24 cellular contexts compared by ENCODE assay signal in genomic region chr14:53692451-53693330, GRCh38.
A peak's percentile ranks its signal among the peaks of the same experiment; 100 is the strongest.
DNase-seq lines count a peak whose midpoint lies in the region; ATAC-seq and TF ChIP-seq lines count a peak whose summit lies in the region.
"Had no signal": no experiment of that assay in that cellular context is flagged by ENCODE, and none has a peak within 500 bp of the region (broad histone marks: within the 10 kb centered on the region; RNA-seq: fewer than 3 reads in every experiment).

No MANE protein-coding gene starts in this region.

- no peaks in the 10 kb centered on the region for H3K27me3 Mint-ChIP-seq in stimulated activated naive CD8-positive, alpha-beta T cell treated with anti-CD3 and anti-CD28 coated beads, Interleukin-15, amount 100 ng/mL, for 72 hours
- no peaks in the 10 kb centered on the region for H3K27me3 Mint-ChIP-seq in type B pancreatic cell
- peaks cover 3% of the 10 kb centered on the region for H3K27me3 Mint-ChIP-seq in activated naive CD8-positive, alpha-beta T cell treated with anti-CD3 and anti-CD28 coated beads for 36 hours
- no peaks in the 10 kb centered on the region for H3K27me3 Mint-ChIP-seq in activated CD4-positive, alpha-beta memory T cell treated with anti-CD3 and anti-CD28 coated beads for 36 hours
- H3K27me3 Mint-ChIP-seq: CD4-positive, alpha-beta memory T cell; T-helper 17 cell had no signal

- no peaks in the 10 kb centered on the region for H3K4me1 Mint-ChIP-seq in stimulated activated naive CD8-positive, alpha-beta T cell treated with anti-CD3 and anti-CD28 coated beads, Interleukin-15, amount 100 ng/mL, for 72 hours
- H3K4me1 Mint-ChIP-seq in type B pancreatic cell (ENCODE audit: unreplicated experiment), result peaks cover 13% of the 10 kb centered on the region
- H3K4me1 Mint-ChIP-seq in activated naive CD8-positive, alpha-beta T cell treated with anti-CD3 and anti-CD28 coated beads for 36 hours, result no peaks in the 10 kb centered on the region
- no peaks in the 10 kb centered on the region for H3K4me1 Mint-ChIP-seq in activated CD4-positive, alpha-beta memory T cell treated with anti-CD3 and anti-CD28 coated beads for 36 hours (ENCODE audit: low read depth)
- H3K4me1 Mint-ChIP-seq: CD4-positive, alpha-beta memory T cell; T-helper 17 cell had no signal

- H3K4me3 Mint-ChIP-seq in stimulated activated naive CD8-positive, alpha-beta T cell treated with anti-CD3 and anti-CD28 coated beads, Interleukin-15, amount 100 ng/mL, for 72 hours, result no peak overlapping the region
- no peak overlapping the region for H3K4me3 Mint-ChIP-seq in type B pancreatic cell
- no peak overlapping the region for H3K4me3 Mint-ChIP-seq in activated naive CD8-positive, alpha-beta T cell treated with anti-CD3 and anti-CD28 coated beads for 36 hours
- no peak overlapping the region for H3K4me3 Mint-ChIP-seq in activated CD4-positive, alpha-beta memory T cell treated with anti-CD3 and anti-CD28 coated beads for 36 hours
- H3K4me3 Mint-ChIP-seq: CD4-positive, alpha-beta memory T cell; HFFc6; T-helper 17 cell had no signal

- intact Hi-C loops in activated CD4-positive, alpha-beta memory T cell treated with anti-CD3 and anti-CD28 coated beads for 36 hours (cut with micrococcal nuclease), result no loop called here

- H3K27ac Mint-ChIP-seq in stimulated activated naive CD8-positive, alpha-beta T cell treated with anti-CD3 and anti-CD28 coated beads, Interleukin-15, amount 100 ng/mL, for 72 hours, result peak overlapping the region; percentile 16 to 67
- no peak overlapping the region for H3K27ac Mint-ChIP-seq in type B pancreatic cell
- no peak overlapping the region for H3K27ac Mint-ChIP-seq in activated naive CD8-positive, alpha-beta T cell treated with anti-CD3 and anti-CD28 coated beads for 36 hours
- no peak overlapping the region for H3K27ac Mint-ChIP-seq in activated CD4-positive, alpha-beta memory T cell treated with anti-CD3 and anti-CD28 coated beads for 36 hours
- H3K27ac Mint-ChIP-seq: CD4-positive, alpha-beta memory T cell; HFFc6; T-helper 17 cell had no signal

- H3K36me3 ChIP-seq in SJCRH30, result no peaks in the 10 kb centered on the region
- H3K36me3 ChIP-seq: BLaER1 treated with 17β-estradiol and CSF1 and Interleukin-3, amounts not matched to agents 10 nM and 100 nM had no signal

- H3K36me3 Mint-ChIP-seq in type B pancreatic cell, result no peaks in the 10 kb centered on the region
- no peaks in the 10 kb centered on the region for H3K36me3 Mint-ChIP-seq in activated naive CD8-positive, alpha-beta T cell treated with anti-CD3 and anti-CD28 coated beads for 36 hours
- peaks cover 2% of the 10 kb centered on the region for H3K36me3 Mint-ChIP-seq in activated CD4-positive, alpha-beta memory T cell treated with anti-CD3 and anti-CD28 coated beads for 36 hours
- H3K36me3 Mint-ChIP-seq: CD4-positive, alpha-beta memory T cell had no signal

- peak; percentile 36 for DNase-seq in DMS79 treated with DMSO at 0.1 percent for 48 hours (lab: John Stamatoyannopoulos, UW)
- DNase-seq in DMS79 (lab: John Stamatoyannopoulos, UW), result no peak
- DNase-seq in stimulated activated naive CD8-positive, alpha-beta T cell treated with anti-CD3 and anti-CD28 coated beads, Interleukin-15, amount 100 ng/mL, for 72 hours, result no peak
- DNase-seq in stimulated activated naive CD8-positive, alpha-beta T cell treated with anti-CD3 and anti-CD28 coated beads, Interleukin-15, Interleukin-2, amounts not matched to agents 100 U/mL and 50 U/mL, for 24 hours, result no peak
- DNase-seq in SJCRH30, result peak; percentile 86 to 91
- no peak for DNase-seq in type B pancreatic cell (ENCODE audit: extremely low spot score, unreplicated experiment)
- no peak for DNase-seq in activated naive CD8-positive, alpha-beta T cell treated with anti-CD3 and anti-CD28 coated beads for 36 hours
- DNase-seq in activated CD4-positive, alpha-beta memory T cell treated with anti-CD3 and anti-CD28 coated beads for 36 hours, result no peak
- DNase-seq: 8988T; Caco-2; CD4-positive, alpha-beta memory T cell; DMS 273 treated with DMSO at 0.1 percent for 48 hours; GDM1; H7; HFFc6; Kasumi-1; NCI-H2081 treated with DMSO at 0.1 percent for 48 hours; NCI-H2227 treated with DMSO at 0.1 percent for 48 hours; NCI-H526; OCI-M1; SW 1271; T-helper 17 cell had no signal

- H3K9me3 Mint-ChIP-seq in stimulated activated naive CD8-positive, alpha-beta T cell treated with anti-CD3 and anti-CD28 coated beads, Interleukin-15, amount 100 ng/mL, for 72 hours, result peaks cover 0 to 7% of the 10 kb centered on the region in 2 donors
- H3K9me3 Mint-ChIP-seq in type B pancreatic cell, result no peaks in the 10 kb centered on the region
- H3K9me3 Mint-ChIP-seq in activated naive CD8-positive, alpha-beta T cell treated with anti-CD3 and anti-CD28 coated beads for 36 hours, result peaks cover 4% of the 10 kb centered on the region
- H3K9me3 Mint-ChIP-seq in activated CD4-positive, alpha-beta memory T cell treated with anti-CD3 and anti-CD28 coated beads for 36 hours, result peaks cover 7% of the 10 kb centered on the region
- H3K9me3 Mint-ChIP-seq: HFFc6 had no signal

- peaks cover 41% of the 10 kb centered on the region for H3K4me1 ChIP-seq in SJCRH30
- H3K4me1 ChIP-seq: BLaER1 treated with 17β-estradiol and CSF1 and Interleukin-3, amounts not matched to agents 10 nM and 100 nM had no signal

- no peak for ATAC-seq in stimulated activated naive CD8-positive, alpha-beta T cell treated with anti-CD3 and anti-CD28 coated beads, Interleukin-15, amount 100 ng/mL, for 72 hours
- no peak for ATAC-seq in stimulated activated naive CD8-positive, alpha-beta T cell treated with anti-CD3 and anti-CD28 coated beads, Interleukin-15, Interleukin-2, amounts not matched to agents 100 U/mL and 50 U/mL, for 24 hours
- ATAC-seq: T-helper 17 cell had no signal

- peak overlapping the region; percentile 88 for H3K27ac ChIP-seq in SJCRH30
- H3K27ac ChIP-seq: BLaER1 treated with 17β-estradiol and CSF1 and Interleukin-3, amounts not matched to agents 10 nM and 100 nM; SK-N-MC had no signal

- peak overlapping the region; percentile 16 for H3K4me3 ChIP-seq in SJCRH30
- H3K4me3 ChIP-seq: BLaER1 treated with 17β-estradiol and CSF1 and Interleukin-3, amounts not matched to agents 10 nM and 100 nM; SK-N-MC had no signal

- H3K27me3 ChIP-seq in SJCRH30, result no peaks in the 10 kb centered on the region
- H3K27me3 ChIP-seq: BLaER1 treated with 17β-estradiol and CSF1 and Interleukin-3, amounts not matched to agents 10 nM and 100 nM had no signal

- no peak for TF ChIP-seq CTCF in type B pancreatic cell (conservative IDR thresholded peaks at IDR 0.05)

- CTCF ChIA-PET in activated CD4-positive, alpha-beta memory T cell treated with anti-CD3 and anti-CD28 coated beads for 36 hours (lab: Charles Lee), result no interaction called here

- POLR2A ChIA-PET in activated CD4-positive, alpha-beta memory T cell treated with anti-CD3 and anti-CD28 coated beads for 36 hours (lab: Charles Lee), result no interaction called here

- no peaks in the 10 kb centered on the region for H3K9me3 ChIP-seq in SJCRH30 (replicated peaks)
- H3K9me3 ChIP-seq: BLaER1 treated with 17β-estradiol and CSF1 and Interleukin-3, amounts not matched to agents 10 nM and 100 nM; Caco-2 had no signal

Comparison
In these comparisons a context has a peak if more than half of its experiments do, and no peak if none do; other contexts are left out.
1. DNase-seq: peak in DMS79 treated with DMSO at 0.1 percent for 48 hours (single experiment) and SJCRH30 (2 of 2); none in DMS79 (single experiment), stimulated activated naive CD8-positive, alpha-beta T cell treated with anti-CD3 and anti-CD28 coated beads, Interleukin-15, amount 100 ng/mL, for 72 hours (0 of 2), stimulated activated naive CD8-positive, alpha-beta T cell treated with anti-CD3 and anti-CD28 coated beads, Interleukin-15, Interleukin-2, amounts not matched to agents 100 U/mL and 50 U/mL, for 24 hours (single experiment), type B pancreatic cell (single experiment), activated naive CD8-positive, alpha-beta T cell treated with anti-CD3 and anti-CD28 coated beads for 36 hours (single experiment) and activated CD4-positive, alpha-beta memory T cell treated with anti-CD3 and anti-CD28 coated beads for 36 hours (single experiment).
2. H3K27ac Mint-ChIP-seq: peak in stimulated activated naive CD8-positive, alpha-beta T cell treated with anti-CD3 and anti-CD28 coated beads, Interleukin-15, amount 100 ng/mL, for 72 hours (2 of 2); none in type B pancreatic cell (single experiment), activated naive CD8-positive, alpha-beta T cell treated with anti-CD3 and anti-CD28 coated beads for 36 hours (single experiment) and activated CD4-positive, alpha-beta memory T cell treated with anti-CD3 and anti-CD28 coated beads for 36 hours (single experiment).